8 cellular contexts compared by ENCODE assay signal in the genomic region with DNA sequence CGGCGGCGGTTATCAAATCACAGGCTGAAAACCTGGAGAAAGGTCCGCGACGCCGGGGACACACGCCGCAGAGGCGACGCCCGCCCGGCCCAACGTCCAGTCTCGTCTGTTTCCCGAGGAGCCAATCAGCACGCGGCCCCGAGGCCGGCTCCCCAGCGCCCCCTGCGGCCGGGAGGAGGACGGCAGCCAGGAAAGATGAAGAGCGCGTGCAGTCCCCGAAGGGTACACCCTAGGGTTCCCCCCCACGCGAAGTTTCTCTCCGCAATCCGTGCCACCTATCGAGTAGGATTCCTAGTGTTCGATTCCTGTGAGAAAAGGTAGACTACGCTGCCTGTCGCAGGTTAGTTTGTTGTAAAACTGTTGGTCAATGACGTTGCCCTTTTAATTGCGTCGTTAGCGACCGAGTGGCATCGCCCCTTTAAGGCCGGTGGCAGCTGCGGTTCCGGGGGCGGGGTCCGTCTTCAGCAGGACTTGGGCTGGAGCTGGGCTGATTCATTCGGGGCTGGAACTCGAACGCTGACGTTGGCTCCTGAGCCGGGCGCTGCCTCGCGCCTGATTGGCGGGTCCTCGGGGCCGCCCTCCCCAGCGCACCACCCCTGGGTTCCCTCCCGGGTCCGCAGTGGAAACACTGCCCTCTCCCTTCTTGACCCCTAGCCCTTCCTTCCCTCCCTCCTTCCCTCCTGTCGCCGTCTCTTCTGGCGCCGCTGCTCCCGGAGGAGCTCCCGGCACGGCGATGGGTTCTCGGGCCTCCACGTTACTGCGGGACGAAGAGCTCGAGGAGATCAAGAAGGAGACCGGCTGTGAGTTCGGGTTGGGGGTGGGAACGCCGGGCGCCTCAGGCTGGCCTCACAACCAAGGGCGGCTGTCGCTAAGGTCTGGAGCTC. TPM values are rescaled to one million over a fixed set of nuclear protein-coding genes. Genes with fewer than 3 reads are reported as not detected.
DNase-seq lines count a peak whose midpoint lies in the region; ATAC-seq, FAIRE-seq and TF ChIP-seq lines count a peak whose summit lies in the region.

TSS of gene CHP1 (plus strand) at position 619 of the 884 bp plus-strand sequence. CDS start at position 734, 115 bp downstream.
A gene with protein sequence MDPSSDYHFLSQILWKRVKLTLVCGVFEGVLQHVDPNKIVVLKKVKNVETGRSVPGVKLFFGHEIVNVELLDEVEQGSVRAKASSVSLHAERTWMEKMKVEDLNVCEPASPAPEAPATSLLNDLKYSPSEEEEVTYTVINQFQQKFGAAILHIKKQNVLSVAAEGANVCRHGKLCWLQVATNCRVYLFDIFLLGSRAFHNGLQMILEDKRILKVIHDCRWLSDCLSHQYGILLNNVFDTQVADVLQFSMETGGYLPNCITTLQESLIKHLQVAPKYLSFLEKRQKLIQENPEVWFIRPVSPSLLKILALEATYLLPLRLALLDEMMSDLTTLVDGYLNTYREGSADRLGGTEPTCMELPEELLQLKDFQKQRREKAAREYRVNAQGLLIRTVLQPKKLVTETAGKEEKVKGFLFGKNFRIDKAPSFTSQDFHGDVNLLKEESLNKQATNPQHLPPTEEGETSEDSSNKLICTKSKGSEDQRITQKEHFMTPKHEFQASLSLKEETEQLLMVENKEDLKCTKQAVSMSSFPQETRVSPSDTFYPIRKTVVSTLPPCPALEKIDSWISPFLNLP (minus strand): TSS at position 108 of the 884 bp plus-strand sequence. CDS start 4,182 bp downstream, outside the sequence.

- H3K4me2 ChIP-seq in A549: peak within 1 kb of the TSS; percentile 86

- TF ChIP-seq POLR2A in A549 (IDR thresholded peaks at IDR 0.05; ENCODE audit: low read length) (peak; percentile 37), GM18526 (IDR thresholded peaks at IDR 0.05; ENCODE audit: extremely low read depth, insufficient read length) (peak; percentile 79)

- no peaks in the 10 kb centered on the region for H3K36me3 Mint-ChIP-seq in brain

- no peaks in the 10 kb centered on the region for H3K9me3 ChIP-seq in A549

- peak within 1 kb of the TSS; percentile 80 to 97 (median 95) for H3K27ac Mint-ChIP-seq in brain

- TF ChIP-seq EP300 in A549 (IDR thresholded peaks at IDR 0.05): no peak

- ATAC-seq in A549: peak; percentile 98 to 99
- ATAC-seq in HG03064 (IDR thresholded peaks at IDR 0.05; ENCODE audit: low read depth, unreplicated experiment): peak; percentile 91
- peak; percentile 100 for ATAC-seq in sciatic nerve

- peaks cover 0 to 2% (median 0%) of the 10 kb centered on the region in 5 experiments for H3K9me3 Mint-ChIP-seq in brain

- peaks cover 21% of the 10 kb centered on the region for H3K27me3 Mint-ChIP-seq in brain

- H3K4me3 Mint-ChIP-seq in brain: peak within 1 kb of the TSS; percentile 86 to 91 (median 86)

- H3K4me1 ChIP-seq in A549: peaks cover 23% of the 10 kb centered on the region

- CTCF ChIA-PET in A549 (lab: Yijun Ruan, JAX): interaction anchor here (0.6 to 2.5 kb wide), 19 partner anchors 8 to 328 kb away, joined by 3 to 15 read pairs (median 4); partner anchors contain the start of genes NUSAP1 and OIP5

- peak within 1 kb of the TSS; percentile 86 to 94 for H3K27ac ChIP-seq in A549

- under 1% methylated on average over 34 of the region's 80 CpGs for WGBS in A549 (ENCODE audit: missing lambda C conversion rate)

- TF ChIP-seq CTCF in A549 (IDR thresholded peaks at IDR 0.05) (peak; percentile 78), brain (conservative IDR thresholded peaks at IDR 0.05) (peak; percentile 83 to 98)

- peak within 1 kb of the TSS; percentile 83 for H3K4me3 ChIP-seq in A549

- peaks cover 31% of the 10 kb centered on the region for H3K4me1 Mint-ChIP-seq in brain

- TF ChIP-seq RAD21 in A549 (conservative IDR thresholded peaks at IDR 0.05 in 1 of 2, IDR thresholded peaks at IDR 0.05 in 1 of 2): peak; percentile 35 to 45; a peak in 4 of 5 replicates

- intact Hi-C loops in sciatic nerve (cut with DNase I): no loop called here

- POLR2A ChIA-PET in A549 (lab: Yijun Ruan, JAX): interaction anchor here (0.6 to 1.5 kb wide), 8 partner anchors 19 to 278 kb away, joined by 3 to 8 read pairs (median 4); partner anchors contain the start of genes CHAC1, INO80, NUSAP1 and OIP5

- FAIRE-seq in A549 (lab: Jason Lieb, UNC) (no peak), TTC549 (lab: Jason Lieb, UNC) (peak; percentile 71)

- DNase-seq in A549 (ENCODE audit: low read depth in 1 of 2, low spot score in 1 of 2) (peak; percentile 88 to 97), NCI-H2107 (lab: John Stamatoyannopoulos, UW) (peak; percentile 62), iPS DF 4.7 (ENCODE audit: extremely low read depth, low spot score) (peak; percentile 96), sciatic nerve (ENCODE audit: low spot score) (peak; percentile 98)

TF ChIP-seq in A549, 52 proteins besides CTCF, POLR2A, EP300 and RAD21 (continues in another document):
- TF ChIP-seq TFCP2L1 (CRISPR knock-in tag; IDR thresholded peaks at IDR 0.05) (no peak), POLR2AphosphoS2 (conservative IDR thresholded peaks at IDR 0.05; ENCODE audit: low read length) (no peak), EHMT2 (IDR thresholded peaks at IDR 0.05; ENCODE audit: low read depth) (no peak), MAZ (IDR thresholded peaks at IDR 0.05; ENCODE audit: borderline replicate concordance, low read depth, low read length) (no peak), MAFK (IDR thresholded peaks at IDR 0.05; ENCODE audit: partially characterized antibody) (peak; percentile 14), CBX2 (IDR thresholded peaks at IDR 0.05; ENCODE audit: borderline replicate concordance, low read depth) (no peak), FOSB (CRISPR knock-in tag; IDR thresholded peaks at IDR 0.05) (no peak), BHLHE40 (IDR thresholded peaks at IDR 0.05; ENCODE audit: low read depth, low read length) (no peak), GATA3 (IDR thresholded peaks at IDR 0.05; ENCODE audit: borderline replicate concordance) (no peak), HOXA7 (CRISPR knock-in tag; IDR thresholded peaks at IDR 0.05) (no peak), JUNB (IDR thresholded peaks at IDR 0.05) (no peak), CHD2 (IDR thresholded peaks at IDR 0.05; ENCODE audit: low read length, partially characterized antibody) (no peak), FOSL2 (IDR thresholded peaks at IDR 0.05) (no peak), FOSL2 (CRISPR knock-in tag; IDR thresholded peaks at IDR 0.05) (peak; percentile 70), ZNF302 (CRISPR knock-in tag; IDR thresholded peaks at IDR 0.05) (no peak), RFX5 (IDR thresholded peaks at IDR 0.05) (no peak), CEBPB (IDR thresholded peaks at IDR 0.05) (no peak), HEYL (CRISPR knock-in tag; IDR thresholded peaks at IDR 0.05) (no peak), JUN (IDR thresholded peaks at IDR 0.05) (peak; percentile 69 to 88), NPAS2 (CRISPR knock-in tag; IDR thresholded peaks at IDR 0.05; ENCODE audit: borderline replicate concordance) (no peak), NR3C1 (IDR thresholded peaks at IDR 0.05) (no peak), RCOR1 (IDR thresholded peaks at IDR 0.05; ENCODE audit: low read depth, low read length) (0 out of 2 replicates have a peak, but pooled peaks have one; percentile 4), SREBF2 (IDR thresholded peaks at IDR 0.05) (no peak), ELK1 (IDR thresholded peaks at IDR 0.05; ENCODE audit: low read depth, low read length) (no peak), SMC3 (IDR thresholded peaks at IDR 0.05) (peak; percentile 45), ESRRA (IDR thresholded peaks at IDR 0.05; ENCODE audit: borderline replicate concordance, low read length) (no peak), E2F6 (IDR thresholded peaks at IDR 0.05; ENCODE audit: borderline replicate concordance, low read depth) (peak; percentile 98)
- TF ChIP-seq, protein P1, sequence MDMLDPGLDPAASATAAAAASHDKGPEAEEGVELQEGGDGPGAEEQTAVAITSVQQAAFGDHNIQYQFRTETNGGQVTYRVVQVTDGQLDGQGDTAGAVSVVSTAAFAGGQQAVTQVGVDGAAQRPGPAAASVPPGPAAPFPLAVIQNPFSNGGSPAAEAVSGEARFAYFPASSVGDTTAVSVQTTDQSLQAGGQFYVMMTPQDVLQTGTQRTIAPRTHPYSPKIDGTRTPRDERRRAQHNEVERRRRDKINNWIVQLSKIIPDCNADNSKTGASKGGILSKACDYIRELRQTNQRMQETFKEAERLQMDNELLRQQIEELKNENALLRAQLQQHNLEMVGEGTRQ (IDR thresholded peaks at IDR 0.05): peak; percentile 21

RNA-seq across cellular contexts. Expression of gene CHP1, which starts in this region (rescaled TPM):
- polyA plus RNA-seq in A549 (2011; rRNA removed) (122 and 138 TPM in 2 replicates), A549 (2017; fragmentation: RNase III; extraction: RNeasy Plus Mini Kit Qiagen cat#74134 plus additional on column Dnase treatment) (101 to 117 TPM (median 115 TPM) in 3 replicates), brain (ENCODE audit: insufficient read depth, low read depth, low replicate concordance) (33.4 TPM)
- polyA plus RNA-seq in A549 (2012; cell fraction: cytosol; rRNA removed): 39.3 and 49.5 TPM in 2 replicates
- polyA plus RNA-seq in A549 (2012; cell fraction: nucleus; rRNA removed): 11.4 and 19.4 TPM in 2 replicates
- polyA minus RNA-seq in A549 (2011; rRNA and poly(A)+ RNA removed): 128 and 145 TPM in 2 replicates
- total RNA-seq in sciatic nerve: 71.6 TPM

RNA-seq across cellular contexts. Expression of the second gene that starts in this region (rescaled TPM):
- polyA plus RNA-seq in A549 (2011; rRNA removed) (0.36 and 0.39 TPM in 2 replicates), A549 (2017; fragmentation: RNase III; extraction: RNeasy Plus Mini Kit Qiagen cat#74134 plus additional on column Dnase treatment) (0.14 to 0.34 TPM (median 0.26 TPM) in 3 replicates), brain (ENCODE audit: insufficient read depth, low read depth, low replicate concordance) (0.10 TPM)
- polyA plus RNA-seq in A549 (2012; cell fraction: cytosol; rRNA removed): 0.03 and 0.08 TPM in 2 replicates
- polyA plus RNA-seq in A549 (2012; cell fraction: nucleus; rRNA removed): not detected in 2 replicates
- 0.19 and 0.25 TPM in 2 replicates for polyA minus RNA-seq in A549 (2011; rRNA and poly(A)+ RNA removed)
- total RNA-seq in sciatic nerve: not detected

Comparison
In these comparisons a context has a peak if more than half of its experiments do, and no peak if none do; other contexts are left out.
1. Peak in every context shown above with its lines: DNase-seq, ATAC-seq, H3K4me3 ChIP-seq and H3K27ac ChIP-seq.